Comparison of ENCODE assay signal across 14 cellular contexts in genomic region chr5:140321796-140322195, GRCh38. TPM values are rescaled to one million over a fixed set of nuclear protein-coding genes. Genes with fewer than 3 reads are reported as not detected.
DNase-seq lines count a peak whose midpoint lies in the region; ATAC-seq, FAIRE-seq and TF ChIP-seq lines count a peak whose summit lies in the region.
"Had no signal": no experiment of that assay in that cellular context is flagged by ENCODE, and none has a peak within 500 bp of the region (broad histone marks: within the 10 kb centered on the region; RNA-seq: fewer than 3 reads in every experiment).

No MANE protein-coding gene starts in this region.

- H3K4me1 ChIP-seq in right lobe of liver, result peaks cover 0 to 7% (median 0%) of the 10 kb centered on the region in 4 donors
- H3K4me1 ChIP-seq in tibial artery, result peaks cover 5 to 29% (median 19%) of the 10 kb centered on the region in 4 donors

- H3K27ac Mint-ChIP-seq in T-helper 17 cell, result no peak overlapping the region
- H3K27ac Mint-ChIP-seq: activated T-cell treated with anti-CD3 and anti-CD28 coated beads, Interleukin-2, amount 50 U/mL, for 24 hours had no signal

- H3K9me3 ChIP-seq in T-helper 17 cell (ENCODE audit: control insufficient read depth, low read length, poor library complexity, severe bottlenecking), result no peaks in the 10 kb centered on the region
- H3K9me3 ChIP-seq in right lobe of liver, result no peaks in the 10 kb centered on the region
- no peaks in the 10 kb centered on the region for H3K9me3 ChIP-seq in tibial artery

- ATAC-seq in HG03066 (IDR thresholded peaks at IDR 0.05; ENCODE audit: low read depth, unreplicated experiment), result peak; percentile 52
- ATAC-seq in T-helper 17 cell, result peak; percentile 51
- ATAC-seq in right lobe of liver, result peak; percentile 66 to 77 (median 70)
- ATAC-seq in HG02678 (IDR thresholded peaks at IDR 0.05; ENCODE audit: unreplicated experiment), result no peak

- H3K4me1 Mint-ChIP-seq in T-helper 17 cell, result peaks cover 4% of the 10 kb centered on the region

- no peak overlapping the region for H3K4me3 Mint-ChIP-seq in T-helper 17 cell
- H3K4me3 Mint-ChIP-seq: activated T-cell treated with anti-CD3 and anti-CD28 coated beads, Interleukin-2, amount 50 U/mL, for 24 hours; nephron progenitor cell had no signal

- H3K27me3 ChIP-seq in right lobe of liver (no peaks in the 10 kb centered on the region), tibial artery (no peaks in the 10 kb centered on the region)

- no peak for TF ChIP-seq POLR2A in right lobe of liver (IDR thresholded peaks at IDR 0.05)

- 50% methylated on average over 2 of the region's 2 CpGs for WGBS in right lobe of liver (ENCODE audit: insufficient coverage, low coverage, low lambda C conversion rate, missing lambda C conversion rate)

- no peak overlapping the region for H3K27ac ChIP-seq in right lobe of liver
- H3K27ac ChIP-seq in tibial artery, result no peak overlapping the region

- H3K27me3 Mint-ChIP-seq in T-helper 17 cell, result no peaks in the 10 kb centered on the region
- H3K27me3 Mint-ChIP-seq: activated T-cell treated with anti-CD3 and anti-CD28 coated beads, Interleukin-2, amount 50 U/mL, for 24 hours had no signal

- intact Hi-C loops in right lobe of liver (cut with DNase I) (no loop called here), tibial artery (cut with DNase I; ENCODE audit: low total_unique reads) (no loop called here)

- TF ChIP-seq CTCF in right lobe of liver (IDR thresholded peaks at IDR 0.05) (no peak), tibial artery (IDR thresholded peaks at IDR 0.05) (no peak)

- H3K4me3 ChIP-seq in right lobe of liver, result no peak overlapping the region
- H3K4me3 ChIP-seq in tibial artery, result no peak overlapping the region

- no peak for FAIRE-seq in urothelium cell line (lab: Jason Lieb, UNC)

- no peak for DNase-seq in T-helper 17 cell
- peak; percentile 44 to 70 (median 58) for DNase-seq in right lobe of liver
- peak; percentile 72 to 77 for DNase-seq in tibial artery
- no peak for DNase-seq in KBM-7
- no peak for DNase-seq in T-helper 9 cell
- DNase-seq in urothelium cell line (ENCODE audit: low spot score), result no peak
- DNase-seq: activated T-cell treated with anti-CD3 and anti-CD28 coated beads, Interleukin-2, amount 50 U/mL, for 24 hours; cerebellar nuclear complex; DND-41; KG1; NCI-H524 treated with DMSO at 0.1 percent for 48 hours; nephron progenitor cell had no signal

- H3K36me3 ChIP-seq in right lobe of liver (no peaks in the 10 kb centered on the region), tibial artery (no peaks in the 10 kb centered on the region)

- in situ Hi-C loops in KBM-7 (cut with MboI; ENCODE audit: low pct_unique_long_range_greater_than_20kb, low sequenced_read_pairs), result no loop called here

- H3K36me3 Mint-ChIP-seq in T-helper 17 cell (ENCODE audit: low read depth), result no peaks in the 10 kb centered on the region

RNA-seq across cellular contexts. Expression of gene PFDN1, which starts 18.9 kb away (rescaled TPM):
- total RNA-seq in T-helper 17 cell (10 to 100 TPM; 33.4 to 35.2 TPM), right lobe of liver (10 to 100 TPM in 5 of 6 experiments, 1 to 10 TPM in 1; 9.8 to 30.8 (median 14.7) TPM)

RNA-seq across cellular contexts. Expression of gene HBEGF, which starts 24.6 kb away (rescaled TPM):
- total RNA-seq in T-helper 17 cell (1 to 10 TPM; 3.2 to 7.3 TPM), right lobe of liver (1 to 10 TPM in 2 of 6 experiments, under 1 TPM in 4; 0.42 to 1.8 (median 0.78) TPM)

RNA-seq across cellular contexts. Expression of gene SLC4A9, which starts 38.2 kb away (rescaled TPM):
- total RNA-seq in T-helper 17 cell, result not detected
- total RNA-seq in right lobe of liver, result not detected

Comparison
In these comparisons a context has a peak if more than half of its experiments do, and no peak if none do; other contexts are left out.
1. DNase-seq: peak in right lobe of liver (3 of 3) and tibial artery (2 of 2); none in T-helper 17 cell (0 of 3), KBM-7 (single experiment), T-helper 9 cell (single experiment) and urothelium cell line (single experiment).